In the genomic region with DNA sequence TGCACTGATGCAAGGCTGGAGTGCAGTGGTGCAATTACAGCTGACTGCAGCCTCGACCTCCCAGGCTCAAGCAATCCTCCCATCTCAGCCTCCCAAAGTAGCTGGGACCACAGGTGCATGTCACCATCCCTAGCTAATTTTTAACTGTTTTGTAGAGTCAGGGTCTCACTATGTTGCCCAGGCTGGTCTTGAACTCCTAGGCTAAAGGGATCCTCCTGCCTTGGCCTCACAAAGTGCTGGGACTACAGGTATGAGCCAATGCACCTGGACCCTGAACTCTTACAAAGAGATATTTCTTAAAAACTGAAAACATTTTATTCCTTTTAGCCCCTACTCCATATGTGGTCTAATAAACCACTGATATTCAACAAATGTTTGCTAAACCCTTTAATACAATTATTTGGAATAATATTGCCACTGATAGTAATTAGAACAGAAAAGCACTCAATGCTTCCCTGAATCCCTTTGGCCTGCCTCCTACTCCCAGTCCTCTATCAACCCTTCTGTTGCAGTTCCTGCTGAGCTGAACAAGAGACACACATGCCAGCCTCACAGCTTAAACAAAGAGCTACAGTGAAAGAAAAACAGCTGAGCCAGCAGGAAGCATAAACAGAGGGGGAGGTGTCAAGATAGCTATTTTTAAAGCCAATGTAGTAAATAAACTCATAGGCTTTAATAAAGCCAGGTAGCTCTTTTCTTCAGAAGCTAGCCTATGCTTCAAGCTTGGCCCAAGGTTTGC, we compare ENCODE assay signal across 12 cellular contexts. TPM values are rescaled to one million over a fixed set of nuclear protein-coding genes. Genes with fewer than 3 reads are reported as not detected.
DNase-seq lines count a peak whose midpoint lies in the region; ATAC-seq, FAIRE-seq and TF ChIP-seq lines count a peak whose summit lies in the region.
"Had no signal": no experiment of that assay in that cellular context is flagged by ENCODE, and none has a peak within 500 bp of the region (broad histone marks: within the 10 kb centered on the region; RNA-seq: fewer than 3 reads in every experiment).

No MANE protein-coding gene starts in this region.

- H3K27ac ChIP-seq in GM23338 (ENCODE audit: low read depth) (no peak overlapping the region), endothelial cell of umbilical vein (ENCODE audit: insufficient read depth, low read depth, low read length) (no peak overlapping the region)
- H3K27ac ChIP-seq: upper lobe of right lung had no signal

- ATAC-seq in GM23338 (peak; percentile 99), HG03342 (IDR thresholded peaks at IDR 0.05; ENCODE audit: unreplicated experiment) (no peak), HG03521 (IDR thresholded peaks at IDR 0.05; ENCODE audit: unreplicated experiment) (no peak), HG03457 (IDR thresholded peaks at IDR 0.05; ENCODE audit: unreplicated experiment) (no peak)
- ATAC-seq: upper lobe of right lung had no signal

- BruUV-seq in endothelial cell of umbilical vein (replicated peaks; lab: Mats Ljungman, UMichigan), result no TSS peak

- H2AFZ ChIP-seq in GM23338 (no peak overlapping the region), endothelial cell of umbilical vein (ENCODE audit: low read depth, low read length) (no peak overlapping the region)

- dilution Hi-C loops in endothelial cell of umbilical vein (cut with MboI; ENCODE audit: extremely low pct_ligation_motif_present, low sequenced_read_pairs), result no loop called here

- H3K9me3 ChIP-seq in endothelial cell of umbilical vein (replicated peaks; ENCODE audit: control insufficient read depth, insufficient read depth, low read length), result no peaks in the 10 kb centered on the region
- H3K9me3 ChIP-seq: upper lobe of right lung had no signal

- H3K4me1 Mint-ChIP-seq in GM23338, result peaks cover 24% of the 10 kb centered on the region

- H3K4me3 Mint-ChIP-seq in GM23338, result no peak overlapping the region

- peaks cover 18% of the 10 kb centered on the region for H3K27me3 Mint-ChIP-seq in GM23338 (ENCODE audit: insufficient read depth, low read depth, poor library complexity)

- H3K27me3 ChIP-seq in GM23338 (ENCODE audit: insufficient read depth), result peaks cover 35% of the 10 kb centered on the region
- H3K27me3 ChIP-seq in endothelial cell of umbilical vein (ENCODE audit: control insufficient read depth in 2 of 2, insufficient read depth in 2 of 2, low read length in 2 of 2), result peaks cover 2 to 4% of the 10 kb centered on the region in 2 experiments
- H3K27me3 ChIP-seq: upper lobe of right lung had no signal

- TF ChIP-seq POLR2A in endothelial cell of umbilical vein (IDR thresholded peaks at IDR 0.05; ENCODE audit: low read depth, low read length), result no peak

- H3K4me1 ChIP-seq in GM23338 (ENCODE audit: insufficient read depth), result peaks cover 10% of the 10 kb centered on the region
- H3K4me1 ChIP-seq in endothelial cell of umbilical vein (ENCODE audit: control insufficient read depth, extremely low read depth, insufficient read depth, low read length), result no peaks in the 10 kb centered on the region
- H3K4me1 ChIP-seq: upper lobe of right lung had no signal

- H3K36me3 ChIP-seq in GM23338 (ENCODE audit: insufficient read depth) (no peaks in the 10 kb centered on the region), endothelial cell of umbilical vein (ENCODE audit: control insufficient read depth in 2 of 2, extremely low read depth in 1 of 2, insufficient read depth in 2 of 2, low read length in 2 of 2) (no peaks in the 10 kb centered on the region)
- H3K36me3 ChIP-seq: upper lobe of right lung had no signal

- no peaks in the 10 kb centered on the region for H3F3A ChIP-seq in GM23338 (replicated peaks; ENCODE audit: low read depth)

- intact Hi-C loops in endothelial cell of umbilical vein (cut with micrococcal nuclease), result no loop called here

- H3K27ac Mint-ChIP-seq in GM23338, result no peak overlapping the region

- no peak for TF ChIP-seq CTCF in GM23338 (conservative IDR thresholded peaks at IDR 0.05; ENCODE audit: low read depth in 2 of 2)
- no peak for TF ChIP-seq CTCF in endothelial cell of umbilical vein (IDR thresholded peaks at IDR 0.05; ENCODE audit: extremely low read depth in 1 of 2, insufficient read depth in 1 of 2, low read depth in 1 of 2, low read length in 2 of 2)

- H3K79me2 ChIP-seq in GM23338 (replicated peaks; ENCODE audit: insufficient read depth) (no peaks in the 10 kb centered on the region), endothelial cell of umbilical vein (ENCODE audit: control insufficient read depth, insufficient read depth, low read length) (no peaks in the 10 kb centered on the region)

- H3K9me3 Mint-ChIP-seq in GM23338, result no peaks in the 10 kb centered on the region; the same call in 2 of the 3 replicates

- H3K4me3 ChIP-seq in GM23338 (no peak overlapping the region), endothelial cell of umbilical vein (replicated peaks in 1 of 3; ENCODE audit: insufficient read depth in 1 of 3, low read depth in 1 of 3, low read length in 3 of 3) (no peak overlapping the region)
- H3K4me3 ChIP-seq: upper lobe of right lung had no signal

- H4K20me1 ChIP-seq in GM23338 (replicated peaks; ENCODE audit: insufficient read depth) (no peaks in the 10 kb centered on the region), endothelial cell of umbilical vein (replicated peaks; ENCODE audit: control insufficient read depth, extremely low read depth, insufficient read depth, low read length) (no peaks in the 10 kb centered on the region)

- no peaks in the 10 kb centered on the region for H3K9me1 ChIP-seq in endothelial cell of umbilical vein (replicated peaks; ENCODE audit: control insufficient read depth, extremely low read depth, insufficient read depth, low read length)

- POLR2A ChIA-PET in endothelial cell of umbilical vein (lab: Charles Lee), result no interaction called here
- POLR2A ChIA-PET in HEK293T (lab: Yijun Ruan, JAX), result no interaction called here

- H3K9ac ChIP-seq in endothelial cell of umbilical vein (replicated peaks; ENCODE audit: extremely low read depth, insufficient read depth, low read length), result no peak overlapping the region

- peaks cover 7% of the 10 kb centered on the region; the same call in 1 of the 2 replicates for H3K9me2 ChIP-seq in GM23338 (ENCODE audit: insufficient read depth)

- DNase-seq in GM23338 (ENCODE audit: low spot score), result peak; percentile 91
- DNase-seq in NCI-H2171 treated with DMSO at 0.1 percent for 48 hours (lab: John Stamatoyannopoulos, UW), result peak; percentile 34
- no peak for DNase-seq in endothelial cell of umbilical vein (ENCODE audit: low read depth, low spot score)
- peak; percentile 60 for DNase-seq in occipital lobe (lab: John Stamatoyannopoulos, UW)
- DNase-seq in HEK293T (ENCODE audit: extremely low spot score), result no peak
- DNase-seq: dermis blood vessel endothelial cell; DMS79 treated with DMSO at 0.1 percent for 48 hours; stimulated activated CD4-positive, alpha-beta T cell treated with anti-CD3 and anti-CD28 coated beads, Interleukin-15, amount 100 ng/mL, for 24 hours; upper lobe of right lung had no signal

- FAIRE-seq in endothelial cell of umbilical vein (lab: Jason Lieb, UNC), result peak; percentile 40

- H3K4me2 ChIP-seq in GM23338 (peak overlapping the region; percentile 50), endothelial cell of umbilical vein (ENCODE audit: insufficient read depth, low read length) (no peak overlapping the region)

- H3K36me3 Mint-ChIP-seq in GM23338 (ENCODE audit: low read depth), result no peaks in the 10 kb centered on the region

- CTCF ChIA-PET in endothelial cell of umbilical vein (lab: Charles Lee), result interaction anchor here (1.3 to 2.3 kb wide), 6 partner anchors 14 to 265 kb away, joined by 3 to 10 read pairs (median 5); no protein-coding TSS in a partner anchor
- CTCF ChIA-PET in HEK293T (lab: Yijun Ruan, JAX), result interaction anchor here (0.6 kb wide), 1 partner anchor 1528 kb away, joined by 4 read pairs; no protein-coding TSS in a partner anchor

TF ChIP-seq in GM23338, 12 proteins besides CTCF, POLR2A, EP300 and RAD21 (continues in another document):
- TF ChIP-seq ZNF114 (CRISPR knock-in tag; IDR thresholded peaks at IDR 0.05), result peak; percentile 52; the same call in 1 of the 2 replicates
- TF ChIP-seq ZNF331 (CRISPR knock-in tag; IDR thresholded peaks at IDR 0.05; ENCODE audit: low read depth), result no peak

TF ChIP-seq in endothelial cell of umbilical vein, 7 proteins besides CTCF, POLR2A, EP300 and RAD21 (continues in another document):
- no peak for TF ChIP-seq GATA2 (IDR thresholded peaks at IDR 0.05; ENCODE audit: insufficient read depth, insufficient read length, low read depth, low read length)
- no peak for TF ChIP-seq MYC (IDR thresholded peaks at IDR 0.05; ENCODE audit: low read depth, low read length)
- TF ChIP-seq EZH2 (IDR thresholded peaks at IDR 0.05; ENCODE audit: borderline replicate concordance, low read depth, low read length, severe bottlenecking), result no peak
- no peak for TF ChIP-seq FOS (IDR thresholded peaks at IDR 0.05; ENCODE audit: borderline replicate concordance, insufficient read depth, low read length)
- no peak for TF ChIP-seq JUN (IDR thresholded peaks at IDR 0.05; ENCODE audit: borderline replicate concordance, insufficient read depth, insufficient read length, low read depth)

TF ChIP-seq in HEK293T, 16 proteins besides CTCF, POLR2A, EP300 and RAD21 (continues in another document):
- TF ChIP-seq LEF1 (IDR thresholded peaks at IDR 0.05; ENCODE audit: borderline replicate concordance) (no peak), CTBP1 (IDR thresholded peaks at IDR 0.05; ENCODE audit: borderline replicate concordance) (no peak), HDGF (IDR thresholded peaks at IDR 0.05; ENCODE audit: borderline replicate concordance) (no peak), FOXM1 (IDR thresholded peaks at IDR 0.05; ENCODE audit: borderline replicate concordance) (no peak), FOXA1 (IDR thresholded peaks at IDR 0.05) (no peak), NFRKB (IDR thresholded peaks at IDR 0.05) (no peak)

RNA-seq across cellular contexts. Expression of gene GNAI1, which starts 7.0 kb away (rescaled TPM):
- 26.8 and 31.3 TPM in 2 replicates for total RNA-seq in GM23338 (2014; rRNA removed; shearing (Covaris generic))
- polyA plus RNA-seq in GM23338 (2016; fragmentation: Nextera tagmentation; extraction: Ambion mirVana), result 35.2 and 36.9 TPM in 2 replicates
- total RNA-seq in endothelial cell of umbilical vein, result 15.0 and 19.7 TPM in 2 replicates
- 6.1 and 7.5 TPM in 2 replicates for polyA plus RNA-seq in endothelial cell of umbilical vein
- polyA plus RNA-seq in endothelial cell of umbilical vein (2011; cell fraction: cytosol; rRNA removed), result 9.3 and 10.0 TPM in 2 replicates
- polyA plus RNA-seq in endothelial cell of umbilical vein (2011; cell fraction: nucleus; rRNA removed), result 6.7 and 11.3 TPM in 2 replicates
- 25.7 and 30.0 TPM in 2 replicates for polyA plus RNA-seq in endothelial cell of umbilical vein (2012)
- polyA minus RNA-seq in endothelial cell of umbilical vein, result 13.0 and 15.7 TPM in 2 replicates
- polyA minus RNA-seq in endothelial cell of umbilical vein (2011; cell fraction: cytosol; rRNA and poly(A)+ RNA removed), result 18.3 TPM
- polyA minus RNA-seq in endothelial cell of umbilical vein (2011; cell fraction: nucleus; rRNA and poly(A)+ RNA removed), result 17.9 and 21.5 TPM in 2 replicates
- 196 TPM for total RNA-seq in occipital lobe

Comparison
In these comparisons a context has a peak if more than half of its experiments do, and no peak if none do; other contexts are left out.
1. DNase-seq: peak in GM23338 (single experiment), NCI-H2171 treated with DMSO at 0.1 percent for 48 hours (single experiment) and occipital lobe (single experiment); none in endothelial cell of umbilical vein (single experiment) and HEK293T (single experiment).